Comparison of ENCODE assay signal across 8 cellular contexts in genomic region chr15:78944669-78945407, GRCh38. TPM values are rescaled to one million over a fixed set of nuclear protein-coding genes. Genes with fewer than 3 reads are reported as not detected.
DNase-seq lines count a peak whose midpoint lies in the region; ATAC-seq and TF ChIP-seq lines count a peak whose summit lies in the region.

Gene CTSH, minus strand, starts transcription at chr15:78945046. Its CDS starts 65 bp downstream, at chr15:78944981.

- peak; percentile 71 for DNase-seq in Daoy (ENCODE audit: low read depth)
- DNase-seq in hippocampal formation (lab: John Stamatoyannopoulos, UW), result peak; percentile 17 to 60
- DNase-seq in retinal pigment epithelial cell (ENCODE audit: low read depth), result no peak
- peak; percentile 88 to 94 for DNase-seq in aorta

- no peaks in the 10 kb centered on the region for H3K36me3 ChIP-seq in Loucy (ENCODE audit: insufficient read depth, low read length)
- no peaks in the 10 kb centered on the region for H3K36me3 ChIP-seq in aorta (ENCODE audit: control insufficient read depth in 1 of 2, insufficient read depth in 2 of 2, low read length in 1 of 2)

- no peaks in the 10 kb centered on the region for H3K9me3 ChIP-seq in Loucy (ENCODE audit: insufficient read depth, low read depth, low read length)
- H3K9me3 ChIP-seq in aorta (ENCODE audit: control insufficient read depth, low read length), result no peaks in the 10 kb centered on the region

- H3K4me3 ChIP-seq in Loucy (ENCODE audit: low read length, poor library complexity, severe bottlenecking), result peak within 1 kb of the TSS; percentile 89
- H3K4me3 ChIP-seq in retinal pigment epithelial cell (ENCODE audit: low read length), result peak within 1 kb of the TSS; percentile 84
- H3K4me3 ChIP-seq in aorta (ENCODE audit: low read length in 2 of 2), result peak within 1 kb of the TSS; percentile 18 to 22

- no peaks in the 10 kb centered on the region for H4K20me1 ChIP-seq in Loucy (ENCODE audit: insufficient read depth, low read length, poor library complexity, severe bottlenecking)

- H3K79me2 ChIP-seq in Loucy (ENCODE audit: insufficient read depth, low read length), result peaks cover 23% of the 10 kb centered on the region; the same call in 1 of the 2 replicates

- intact Hi-C loops in T-helper 1 cell treated with Interleukin-12 subunit alpha and Interleukin-12 subunit beta and Interleukin-4 antibody, amounts not matched to agents 30 ng/mL and 1 ng/mL, for 36 hours (cut with micrococcal nuclease), result loop anchor here (2.0 kb wide), 1 partner anchor 32 kb away; no protein-coding TSS in a partner anchor
- intact Hi-C loops in aorta (cut with DNase I), result no loop called here

- H3K4me1 ChIP-seq in Loucy (ENCODE audit: insufficient read depth, low read length, poor library complexity, severe bottlenecking) (peaks cover 19% of the 10 kb centered on the region), aorta (ENCODE audit: control insufficient read depth in 1 of 2, insufficient read depth in 2 of 2, low read length in 2 of 2) (peaks cover 0 to 3% of the 10 kb centered on the region in 2 donors)

- H3K9ac ChIP-seq in Loucy (ENCODE audit: low read depth, low read length, poor library complexity, severe bottlenecking), result peak within 1 kb of the TSS; percentile 78

- H3K27me3 ChIP-seq in Loucy (ENCODE audit: insufficient read depth, low read length, poor library complexity, severe bottlenecking), result no peaks in the 10 kb centered on the region
- H3K27me3 ChIP-seq in aorta (ENCODE audit: control insufficient read depth in 1 of 2, insufficient read depth in 2 of 2, low read length in 1 of 2), result no peaks in the 10 kb centered on the region

- peak within 1 kb of the TSS; percentile 92 for H2AFZ ChIP-seq in Loucy (ENCODE audit: low read length)

- H3K27ac ChIP-seq in angular gyrus (ENCODE audit: low read depth, low read length) (peak within 1 kb of the TSS; percentile 55), aorta (ENCODE audit: low read depth in 1 of 2, low read length in 2 of 2) (no peak within 1 kb of the TSS)

- TF ChIP-seq CTCF in Loucy (conservative IDR thresholded peaks at IDR 0.05; ENCODE audit: low read length) (no peak), retinal pigment epithelial cell (conservative IDR thresholded peaks at IDR 0.05; ENCODE audit: low read depth, low read length) (no peak)

- WGBS in aorta, 2 donors, result 2% methylated on average over 45 to 71 of the region's 71 CpGs

- H3F3A ChIP-seq in Loucy (ENCODE audit: low read depth), result no peaks in the 10 kb centered on the region; the same call in 1 of the 2 replicates

- ATAC-seq in GM21825 (IDR thresholded peaks at IDR 0.05; ENCODE audit: unreplicated experiment) (peak; percentile 60), aorta (ENCODE audit: low FRiP score) (peak; percentile 93)

- peak within 1 kb of the TSS; percentile 82 for H3K4me2 ChIP-seq in Loucy (ENCODE audit: low read depth, low read length, poor library complexity, severe bottlenecking)

- H3K9me2 ChIP-seq in Loucy (replicated peaks; ENCODE audit: low read depth, low read length), result no peaks in the 10 kb centered on the region

RNA-seq across cellular contexts. Expression of gene CTSH, which starts in this region (rescaled TPM):
- total RNA-seq in Daoy (2014; rRNA removed; shearing (Covaris generic)), result 8.2 and 27.5 TPM in 2 replicates
- 85.0 and 85.8 TPM in 2 replicates for total RNA-seq in T-helper 1 cell treated with Interleukin-12 subunit alpha and Interleukin-12 subunit beta and Interleukin-4 antibody, amounts not matched to agents 30 ng/mL and 1 ng/mL, for 36 hours
- total RNA-seq in aorta, result 10 to 100 TPM; 41.0 to 89.7 TPM
- 100 to 1,000 TPM in 1 of 2 donors, 10 to 100 TPM in 1; 23.2 to 103 TPM for polyA plus RNA-seq in aorta

Comparison
In these comparisons a context has a peak if more than half of its experiments do, and no peak if none do; other contexts are left out.
1. H3K4me3 ChIP-seq: peak in every context shown above with its lines; median percentile 89 in Loucy; 84 in retinal pigment epithelial cell; 20 in aorta.